20 cellular contexts compared by ENCODE assay signal in the genomic region with DNA sequence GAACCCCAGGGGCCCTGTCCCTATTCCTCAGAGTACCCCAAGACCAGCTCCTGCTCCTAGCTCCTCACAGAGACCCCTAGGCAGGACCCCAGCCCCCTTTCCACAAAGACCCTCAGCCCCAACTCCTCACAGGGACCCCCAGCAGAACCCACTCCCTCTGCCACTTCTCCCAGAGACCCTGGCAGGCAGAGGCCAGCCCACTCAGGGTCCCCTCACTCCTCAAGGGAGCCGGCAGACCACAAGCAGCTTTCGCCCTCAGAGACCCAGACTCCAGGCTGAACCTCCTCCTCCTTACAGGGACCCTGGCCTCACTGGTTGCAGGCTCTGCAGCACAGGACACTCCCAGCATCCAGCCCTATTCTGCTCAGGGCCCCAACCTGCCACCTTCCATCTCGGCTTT. TPM values are rescaled to one million over a fixed set of nuclear protein-coding genes. Genes with fewer than 3 reads are reported as not detected.
DNase-seq lines count a peak whose midpoint lies in the region; ATAC-seq and TF ChIP-seq lines count a peak whose summit lies in the region.
"Had no signal": no experiment of that assay in that cellular context is flagged by ENCODE, and none has a peak within 500 bp of the region (broad histone marks: within the 10 kb centered on the region; RNA-seq: fewer than 3 reads in every experiment).

No MANE protein-coding gene starts in this region.

- no TSS peak for BruUV-seq in mammary epithelial cell (replicated peaks; lab: Mats Ljungman, UMichigan)

- no peak overlapping the region for H2AFZ ChIP-seq in mammary epithelial cell (ENCODE audit: low read depth, low read length)

- no peak for TF ChIP-seq POLR2A in breast epithelium (IDR thresholded peaks at IDR 0.05)

- CTCF ChIA-PET in mammary epithelial cell (lab: Charles Lee; ENCODE audit: low non-redundant PET) = no interaction called here

- peaks cover 20% of the 10 kb centered on the region for H3K36me3 Mint-ChIP-seq in effector memory CD8-positive, alpha-beta T cell (ENCODE audit: insufficient read depth)

- DNase-seq in breast epithelium (ENCODE audit: low spot score in 2 of 2) = no peak
- no peak for DNase-seq in mammary epithelial cell
- no peak for DNase-seq in effector memory CD8-positive, alpha-beta T cell
- no peak for DNase-seq in NOMO-1 treated with dmso at 0.1 percent for 144 hours (lab: John Stamatoyannopoulos, UW; ENCODE audit: unreplicated experiment)
- no peak for DNase-seq in NAMALWA (ENCODE audit: low spot score)
- DNase-seq: activated CD4-positive, alpha-beta T cell treated with anti-CD3 and anti-CD28 coated beads, Interleukin-2, amount 50 U/mL, for 48 hours; activated T-cell treated with anti-CD3 and anti-CD28 coated beads, Interleukin-2, amount 50 U/mL, for 72 hours; MM.1S; NCI-H2081; NCI-H526; nucleus accumbens; stimulated activated CD4-positive, alpha-beta T cell treated with anti-CD3 and anti-CD28 coated beads, Interleukin-4, amount 100 ng/mL, for 4 hours had no signal

- no peaks in the 10 kb centered on the region for H3K4me1 ChIP-seq in breast epithelium
- no peaks in the 10 kb centered on the region for H3K4me1 ChIP-seq in mammary epithelial cell (ENCODE audit: insufficient read depth, low read length)
- H3K4me1 ChIP-seq in muscle layer of duodenum (ENCODE audit: control insufficient read depth in 1 of 2, insufficient read depth in 2 of 2, low read length in 2 of 2) = no peaks in the 10 kb centered on the region
- no peaks in the 10 kb centered on the region for H3K4me1 ChIP-seq in urinary bladder (ENCODE audit: insufficient read depth)
- H3K4me1 ChIP-seq: A549 had no signal

- WGBS in mammary epithelial cell (ENCODE audit: low coverage, missing lambda C conversion rate) = 100% methylated on average over 2 of the region's 3 CpGs
- WGBS in urinary bladder = 72% methylated on average over 3 of the region's 3 CpGs

- H3K36me3 ChIP-seq in breast epithelium (peaks cover 11% of the 10 kb centered on the region), mammary epithelial cell (ENCODE audit: insufficient read depth, low read length) (peaks cover 8% of the 10 kb centered on the region), muscle layer of duodenum (ENCODE audit: control insufficient read depth in 1 of 2, insufficient read depth in 2 of 2, low read length in 2 of 2) (peaks cover 24 to 36% of the 10 kb centered on the region in 2 donors), urinary bladder (ENCODE audit: insufficient read depth) (peaks cover 6% of the 10 kb centered on the region)

- H3K79me2 ChIP-seq in mammary epithelial cell (ENCODE audit: insufficient read depth, low read length) = no peaks in the 10 kb centered on the region

- H3K9me3 ChIP-seq in breast epithelium (no peaks in the 10 kb centered on the region), mammary epithelial cell (replicated peaks; ENCODE audit: insufficient read depth, low read length) (no peaks in the 10 kb centered on the region), muscle layer of duodenum (ENCODE audit: control insufficient read depth in 1 of 2, low read length in 2 of 2) (no peaks in the 10 kb centered on the region)
- H3K9me3 ChIP-seq: A549, thyroid gland had no signal

- H3K27ac ChIP-seq in breast epithelium (peak overlapping the region; percentile 53 to 59), mammary epithelial cell (ENCODE audit: insufficient read depth, low read depth, low read length) (no peak overlapping the region), muscle layer of duodenum (ENCODE audit: low read length) (peak overlapping the region; percentile 86), urinary bladder (ENCODE audit: low read depth) (peak overlapping the region; percentile 44)
- H3K27ac ChIP-seq: cardiac muscle cell, thyroid gland had no signal

- H3K4me2 ChIP-seq in mammary epithelial cell (ENCODE audit: insufficient read depth, low read depth, low read length) = no peak overlapping the region
- H3K4me2 ChIP-seq: A549 had no signal

- in situ Hi-C loops in mammary epithelial cell (cut with MboI; ENCODE audit: low sequenced_read_pairs in 2 of 2) = no loop called here

- H3K27me3 ChIP-seq in breast epithelium (no peaks in the 10 kb centered on the region), mammary epithelial cell (ENCODE audit: insufficient read depth, low read length) (no peaks in the 10 kb centered on the region), muscle layer of duodenum (ENCODE audit: low read depth, low read length) (no peaks in the 10 kb centered on the region)
- H3K27me3 ChIP-seq: cardiac muscle cell, thyroid gland had no signal

- H3K27ac Mint-ChIP-seq in effector memory CD8-positive, alpha-beta T cell = peak overlapping the region; percentile 28 to 77
- H3K27ac Mint-ChIP-seq: activated T-cell treated with anti-CD3 and anti-CD28 coated beads, Interleukin-2, amount 50 U/mL, for 72 hours; memory B cell had no signal

- no peaks in the 10 kb centered on the region for H3K9me3 Mint-ChIP-seq in effector memory CD8-positive, alpha-beta T cell
- H3K9me3 Mint-ChIP-seq: activated T-cell treated with anti-CD3 and anti-CD28 coated beads, Interleukin-2, amount 50 U/mL, for 72 hours; memory B cell had no signal

- intact Hi-C loops in breast epithelium (cut with DNase I; ENCODE audit: low total_unique reads) (no loop called here), mammary epithelial cell (cut with micrococcal nuclease) (no loop called here)

- no peaks in the 10 kb centered on the region for H3K27me3 Mint-ChIP-seq in effector memory CD8-positive, alpha-beta T cell
- H3K27me3 Mint-ChIP-seq: memory B cell had no signal

- no peaks in the 10 kb centered on the region for H3K4me1 Mint-ChIP-seq in effector memory CD8-positive, alpha-beta T cell (ENCODE audit: low read depth in 2 of 2)
- H3K4me1 Mint-ChIP-seq: memory B cell had no signal

- H4K20me1 ChIP-seq in mammary epithelial cell (ENCODE audit: insufficient read depth, low read length) = no peaks in the 10 kb centered on the region

- peak overlapping the region in 2 of 3 donors; percentile 30 to 48 for H3K4me3 ChIP-seq in breast epithelium
- H3K4me3 ChIP-seq in mammary epithelial cell (replicated peaks in 1 of 3; ENCODE audit: insufficient read depth in 1 of 3, low read depth in 2 of 3, low read length in 3 of 3) = no peak overlapping the region
- H3K4me3 ChIP-seq in muscle layer of duodenum (ENCODE audit: low read depth in 1 of 2, low read length in 2 of 2) = peak overlapping the region in 1 of 2 donors; percentile 48
- H3K4me3 ChIP-seq in urinary bladder (ENCODE audit: low read depth, low read length) = no peak overlapping the region
- H3K4me3 ChIP-seq: A549, cardiac muscle cell, thyroid gland had no signal

- TF ChIP-seq CTCF in breast epithelium (IDR thresholded peaks at IDR 0.05) (no peak), mammary epithelial cell (conservative IDR thresholded peaks at IDR 0.05 in 1 of 2, IDR thresholded peaks at IDR 0.05 in 1 of 2; ENCODE audit: extremely low read depth in 1 of 2, insufficient read depth in 1 of 2, low read depth in 1 of 2, low read length in 2 of 2) (no peak)

- dilution Hi-C loops in mammary epithelial cell (cut with HindIII; ENCODE audit: low sequenced_read_pairs) = no loop called here

- no peak overlapping the region for H3K4me3 Mint-ChIP-seq in effector memory CD8-positive, alpha-beta T cell
- H3K4me3 Mint-ChIP-seq: activated T-cell treated with anti-CD3 and anti-CD28 coated beads, Interleukin-2, amount 50 U/mL, for 72 hours; memory B cell had no signal

- no peak for ATAC-seq in effector memory CD8-positive, alpha-beta T cell (replicated peaks)
- no peak for ATAC-seq in GM18867 (IDR thresholded peaks at IDR 0.05; ENCODE audit: unreplicated experiment)

- H3K9ac ChIP-seq in mammary epithelial cell (ENCODE audit: insufficient read depth, low read length) = no peak overlapping the region

RNA-seq across cellular contexts. Expression of gene SLC44A4, which starts 0.6 kb away (rescaled TPM):
- total RNA-seq in breast epithelium = 10 to 100 TPM in 2 of 3 donors, under 1 TPM in 1; 0.32 to 35.4 (median 10.5) TPM
- total RNA-seq in mammary epithelial cell = not detected
- not detected for polyA plus RNA-seq in mammary epithelial cell
- not detected for polyA minus RNA-seq in mammary epithelial cell
- 3.3 TPM for total RNA-seq in urinary bladder
- 4.2 TPM for polyA plus RNA-seq in urinary bladder
- total RNA-seq: cardiac muscle cell, frontal cortex had no signal

RNA-seq across cellular contexts. Expression of gene NEU1, which starts 15.6 kb away (rescaled TPM):
- total RNA-seq in breast epithelium (10 to 100 TPM; 44.6 to 57.3 (median 48.9) TPM), mammary epithelial cell (10 to 100 TPM; 27.8 to 42.5 TPM), urinary bladder (18.4 TPM)
- polyA plus RNA-seq in mammary epithelial cell (44.5 TPM), urinary bladder (52.1 TPM)
- polyA minus RNA-seq in mammary epithelial cell = 27.1 TPM

RNA-seq across cellular contexts. Expression of gene EHMT2, which starts 19.3 kb away (rescaled TPM):
- total RNA-seq in breast epithelium (10 to 100 TPM; 34.6 to 37.5 (median 37.0) TPM), mammary epithelial cell (10 to 100 TPM; 26.2 to 28.7 TPM), urinary bladder (33.1 TPM)
- polyA plus RNA-seq in mammary epithelial cell (33.6 TPM), urinary bladder (45.5 TPM)
- 95.7 TPM for polyA minus RNA-seq in mammary epithelial cell

RNA-seq across cellular contexts. Expression of gene ZBTB12, which starts 23.7 kb away (rescaled TPM):
- total RNA-seq in breast epithelium (1 to 10 TPM in 2 of 3 donors, under 1 TPM in 1; 0.64 to 3.3 (median 1.9) TPM), mammary epithelial cell (1 to 10 TPM in 1 of 2 donors, under 1 TPM in 1; 0.33 to 2.7 TPM), urinary bladder (4.8 TPM)
- polyA plus RNA-seq in mammary epithelial cell (0.95 TPM), urinary bladder (10.1 TPM)
- polyA minus RNA-seq in mammary epithelial cell = 0.93 TPM
- polyA plus RNA-seq: cardiac muscle cell had no signal

RNA-seq across cellular contexts. Expression of gene C2, which starts 49.3 kb away (rescaled TPM):
- total RNA-seq in breast epithelium = 10 to 100 TPM; 10.2 to 54.2 (median 15.4) TPM
- under 1 TPM; 0.45 to 0.50 TPM for total RNA-seq in mammary epithelial cell
- polyA plus RNA-seq in mammary epithelial cell = not detected
- not detected for polyA minus RNA-seq in mammary epithelial cell
- total RNA-seq in urinary bladder = 4.0 TPM
- 10.0 TPM for polyA plus RNA-seq in urinary bladder

Comparison
In these comparisons a context has a peak if more than half of its experiments do, and no peak if none do; other contexts are left out.
1. H3K4me3 ChIP-seq: peak in breast epithelium (2 of 3); none in mammary epithelial cell (0 of 3) and urinary bladder (single experiment).